In genomic region chr6:56714273-56714672, GRCh38 we compare ENCODE assay signal across 11 cellular contexts.
DNase-seq lines count a peak whose midpoint lies in the region; ATAC-seq, FAIRE-seq and TF ChIP-seq lines count a peak whose summit lies in the region.
"Had no signal": no experiment of that assay in that cellular context is flagged by ENCODE, and none has a peak within 500 bp of the region (broad histone marks: within the 10 kb centered on the region; RNA-seq: fewer than 3 reads in every experiment).

No MANE protein-coding gene starts in this region.

- TF ChIP-seq CTCF in esophagus muscularis mucosa (IDR thresholded peaks at IDR 0.05) (peak in 1 of 3 experiments; percentile 20), progenitor cell of endocrine pancreas (IDR thresholded peaks at IDR 0.05; ENCODE audit: unreplicated experiment) (peak; percentile 9)

- H3K27me3 Mint-ChIP-seq in progenitor cell of endocrine pancreas: no peaks in the 10 kb centered on the region
- peaks cover 2% of the 10 kb centered on the region for H3K27me3 Mint-ChIP-seq in activated T-helper 1 cell treated with anti-CD3 and anti-CD28 coated beads, Interleukin-12 subunit alpha, Interleukin-12 subunit beta, Interleukin-2, Interleukin-4 antibody, amounts not matched to agents 30 ng/mL and 10 ng/mL and 1 ng/mL, durations not matched to agents 14 hours and 24 hours and 36 hours (ENCODE audit: insufficient read depth)

- no peaks in the 10 kb centered on the region for H3K36me3 ChIP-seq in esophagus muscularis mucosa

- no peak for ATAC-seq in left colon
- no peak for ATAC-seq in HG03571 (IDR thresholded peaks at IDR 0.05; ENCODE audit: unreplicated experiment)
- ATAC-seq: CD8-positive, alpha-beta T cell; K562 had no signal

- peaks cover 34 to 41% (median 38%) of the 10 kb centered on the region in 4 donors for H3K4me1 ChIP-seq in esophagus muscularis mucosa

- peak overlapping the region; percentile 54 to 72 (median 66) for H3K27ac ChIP-seq in esophagus muscularis mucosa (replicated peaks in 1 of 4)

- intact Hi-C loops in esophagus muscularis mucosa (cut with DNase I) (no loop called here), left colon (cut with DNase I, micrococcal nuclease) (no loop called here)
- intact Hi-C loops in activated T-helper 1 cell treated with anti-CD3 and anti-CD28 coated beads, Interleukin-12 subunit alpha, Interleukin-12 subunit beta, Interleukin-2, Interleukin-4 antibody, amounts not matched to agents 30 ng/mL and 10 ng/mL and 1 ng/mL, durations not matched to agents 14 hours and 24 hours and 36 hours (cut with micrococcal nuclease): no loop called here

- H3K9me3 ChIP-seq in esophagus muscularis mucosa: no peaks in the 10 kb centered on the region

- peak; percentile 28 for FAIRE-seq in GM12891 (lab: Jason Lieb, UNC)
- FAIRE-seq: K562 had no signal

- H3K27me3 ChIP-seq in esophagus muscularis mucosa: no peaks in the 10 kb centered on the region

- H3K36me3 Mint-ChIP-seq in progenitor cell of endocrine pancreas (ENCODE audit: insufficient read depth): peaks cover 10% of the 10 kb centered on the region
- no peaks in the 10 kb centered on the region for H3K36me3 Mint-ChIP-seq in activated T-helper 1 cell treated with anti-CD3 and anti-CD28 coated beads, Interleukin-12 subunit alpha, Interleukin-12 subunit beta, Interleukin-2, Interleukin-4 antibody, amounts not matched to agents 30 ng/mL and 10 ng/mL and 1 ng/mL, durations not matched to agents 14 hours and 24 hours and 36 hours (ENCODE audit: low read depth)
- H3K36me3 Mint-ChIP-seq: CD8-positive, alpha-beta T cell had no signal

- WGBS in esophagus muscularis mucosa: 64% methylated on average over 1 of the region's 1 CpG

- no peak overlapping the region for H3K4me3 ChIP-seq in esophagus muscularis mucosa
- H3K4me3 ChIP-seq: K562, skin epidermis had no signal

- peaks cover 39% of the 10 kb centered on the region for H3K4me1 Mint-ChIP-seq in progenitor cell of endocrine pancreas (ENCODE audit: low read depth)
- H3K4me1 Mint-ChIP-seq in activated T-helper 1 cell treated with anti-CD3 and anti-CD28 coated beads, Interleukin-12 subunit alpha, Interleukin-12 subunit beta, Interleukin-2, Interleukin-4 antibody, amounts not matched to agents 30 ng/mL and 10 ng/mL and 1 ng/mL, durations not matched to agents 14 hours and 24 hours and 36 hours (ENCODE audit: low read depth): no peaks in the 10 kb centered on the region

- TF ChIP-seq EP300 in esophagus muscularis mucosa (IDR thresholded peaks at IDR 0.05): no peak

- TF ChIP-seq POLR2A in GM12891 (IDR thresholded peaks at IDR 0.05; ENCODE audit: low read depth, low read length) (no peak), esophagus muscularis mucosa (IDR thresholded peaks at IDR 0.05; ENCODE audit: low read depth) (no peak)

- H3K27ac Mint-ChIP-seq in progenitor cell of endocrine pancreas: peak overlapping the region; percentile 30
- H3K27ac Mint-ChIP-seq in activated T-helper 1 cell treated with anti-CD3 and anti-CD28 coated beads, Interleukin-12 subunit alpha, Interleukin-12 subunit beta, Interleukin-2, Interleukin-4 antibody, amounts not matched to agents 30 ng/mL and 10 ng/mL and 1 ng/mL, durations not matched to agents 14 hours and 24 hours and 36 hours: no peak overlapping the region
- H3K27ac Mint-ChIP-seq: CD8-positive, alpha-beta T cell had no signal

- peaks cover 7% of the 10 kb centered on the region for H3K9me3 Mint-ChIP-seq in progenitor cell of endocrine pancreas (ENCODE audit: low read depth)
- no peaks in the 10 kb centered on the region for H3K9me3 Mint-ChIP-seq in activated T-helper 1 cell treated with anti-CD3 and anti-CD28 coated beads, Interleukin-12 subunit alpha, Interleukin-12 subunit beta, Interleukin-2, Interleukin-4 antibody, amounts not matched to agents 30 ng/mL and 10 ng/mL and 1 ng/mL, durations not matched to agents 14 hours and 24 hours and 36 hours

- DNase-seq in GM12891 (ENCODE audit: insufficient read length, low spot score): no peak
- peak; percentile 25 for DNase-seq in NCI-H69 (lab: John Stamatoyannopoulos, UW)
- no peak for DNase-seq in esophagus muscularis mucosa (ENCODE audit: extremely low spot score)
- no peak for DNase-seq in progenitor cell of endocrine pancreas (ENCODE audit: low spot score, unreplicated experiment)
- DNase-seq in left colon: no peak
- no peak for DNase-seq in activated T-helper 1 cell treated with anti-CD3 and anti-CD28 coated beads, Interleukin-12 subunit alpha, Interleukin-12 subunit beta, Interleukin-2, Interleukin-4 antibody, amounts not matched to agents 30 ng/mL and 10 ng/mL and 1 ng/mL, durations not matched to agents 14 hours and 24 hours and 36 hours (ENCODE audit: low spot score)
- no peak for DNase-seq in A172 (ENCODE audit: low spot score)
- DNase-seq: CD8-positive, alpha-beta T cell had no signal

- no peak overlapping the region for H3K4me3 Mint-ChIP-seq in progenitor cell of endocrine pancreas (ENCODE audit: low read depth)
- H3K4me3 Mint-ChIP-seq in activated T-helper 1 cell treated with anti-CD3 and anti-CD28 coated beads, Interleukin-12 subunit alpha, Interleukin-12 subunit beta, Interleukin-2, Interleukin-4 antibody, amounts not matched to agents 30 ng/mL and 10 ng/mL and 1 ng/mL, durations not matched to agents 14 hours and 24 hours and 36 hours: no peak overlapping the region
- H3K4me3 Mint-ChIP-seq: CD8-positive, alpha-beta T cell had no signal

TF ChIP-seq in GM12891, 5 proteins besides CTCF, POLR2A, EP300 and RAD21:
- no peak for TF ChIP-seq PAX5 (IDR thresholded peaks at IDR 0.05; ENCODE audit: insufficient read depth, low read length, severe bottlenecking)
- TF ChIP-seq TAF1 (IDR thresholded peaks at IDR 0.05; ENCODE audit: low read depth, low read length): no peak
- no peak for TF ChIP-seq POU2F2 (IDR thresholded peaks at IDR 0.05; ENCODE audit: low read depth, low read length)
- no peak for TF ChIP-seq SPI1 (IDR thresholded peaks at IDR 0.05; ENCODE audit: low read depth, low read length)
- no peak for TF ChIP-seq POLR2AphosphoS5 (IDR thresholded peaks at IDR 0.05; ENCODE audit: low read depth, low read length)
